ENCODE assay signal across 14 cellular contexts in genomic region chr3:10707089-10707983, GRCh38.
A peak's percentile ranks its signal among the peaks of the same experiment; 100 is the strongest.
DNase-seq lines count a peak whose midpoint lies in the region; ATAC-seq, FAIRE-seq and TF ChIP-seq lines count a peak whose summit lies in the region.
"Had no signal": no experiment of that assay in that cellular context is flagged by ENCODE, and none has a peak within 500 bp of the region (broad histone marks: within the 10 kb centered on the region; RNA-seq: fewer than 3 reads in every experiment).

No MANE protein-coding gene starts in this region.

- H3K36me3 ChIP-seq in naive thymus-derived CD4-positive, alpha-beta T cell (ENCODE audit: control insufficient read depth in 2 of 3, insufficient read depth in 3 of 3, low read length in 3 of 3) = no peaks in the 10 kb centered on the region
- H3K36me3 ChIP-seq: esophagus squamous epithelium had no signal

- H3K9me3 ChIP-seq in A549 = no peaks in the 10 kb centered on the region
- H3K9me3 ChIP-seq in naive thymus-derived CD4-positive, alpha-beta T cell (ENCODE audit: control insufficient read depth in 2 of 3, low read length in 3 of 3) = no peaks in the 10 kb centered on the region
- H3K9me3 ChIP-seq: esophagus squamous epithelium had no signal

- POLR2A ChIA-PET in A549 (lab: Yijun Ruan, JAX) = no interaction called here
- POLR2A ChIA-PET in naive thymus-derived CD4-positive, alpha-beta T cell (lab: Charles Lee) = no interaction called here

- peaks cover 8% of the 10 kb centered on the region for H3K4me1 Mint-ChIP-seq in central memory CD8-positive, alpha-beta T cell
- peaks cover 0 to 22% (median 5%) of the 10 kb centered on the region in 7 donors for H3K4me1 Mint-ChIP-seq in naive thymus-derived CD4-positive, alpha-beta T cell

- intact Hi-C loops in naive thymus-derived CD4-positive, alpha-beta T cell (cut with micrococcal nuclease) = no loop called here

- FAIRE-seq in A549 (lab: Jason Lieb, UNC) = no peak
- FAIRE-seq: K562 had no signal

- in situ Hi-C loops in GM13977 (cut with MboI; ENCODE audit: low pct_unique_long_range_greater_than_20kb, low sequenced_read_pairs, unreplicated experiment) = no loop called here

- H3K27me3 ChIP-seq in naive thymus-derived CD4-positive, alpha-beta T cell (ENCODE audit: control insufficient read depth in 2 of 2, insufficient read depth in 2 of 2, low read length in 2 of 2) = peaks cover 9 to 21% of the 10 kb centered on the region in 2 donors

- TF ChIP-seq CTCF in A549 (IDR thresholded peaks at IDR 0.05) (no peak), GM13977 (IDR thresholded peaks at IDR 0.05; ENCODE audit: extremely low read depth, insufficient read depth, missing control alignments) (no peak)

- H3K9me3 Mint-ChIP-seq in central memory CD8-positive, alpha-beta T cell = no peaks in the 10 kb centered on the region
- H3K9me3 Mint-ChIP-seq in naive thymus-derived CD4-positive, alpha-beta T cell = peaks cover 0 to 4% (median 0%) of the 10 kb centered on the region in 11 donors

- ATAC-seq in A549 = peak; percentile 16 to 48; a peak in 1 of 6 replicates
- ATAC-seq in central memory CD8-positive, alpha-beta T cell (replicated peaks; ENCODE audit: extremely low read depth, poor library complexity, severe bottlenecking) = no peak
- no peak for ATAC-seq in naive thymus-derived CD4-positive, alpha-beta T cell
- ATAC-seq: K562 had no signal

- peak overlapping the region; percentile 30 for H3K4me3 Mint-ChIP-seq in central memory CD8-positive, alpha-beta T cell
- H3K4me3 Mint-ChIP-seq in naive thymus-derived CD4-positive, alpha-beta T cell = peak overlapping the region in 6 of 10 donors; percentile 12 to 74 (median 42)

- TF ChIP-seq EP300 in A549 (IDR thresholded peaks at IDR 0.05) = no peak

- peak overlapping the region; percentile 93 for H3K4me2 ChIP-seq in A549

- no peak overlapping the region for H3K27ac ChIP-seq in A549
- H3K27ac ChIP-seq in naive thymus-derived CD4-positive, alpha-beta T cell (ENCODE audit: low read depth, low read length) = no peak overlapping the region
- H3K27ac ChIP-seq: esophagus squamous epithelium had no signal

- H3K27ac Mint-ChIP-seq in central memory CD8-positive, alpha-beta T cell (ENCODE audit: low read depth) = no peak overlapping the region
- no peak overlapping the region for H3K27ac Mint-ChIP-seq in naive thymus-derived CD4-positive, alpha-beta T cell

- no peak for DNase-seq in A549 (ENCODE audit: low read depth in 1 of 2, low spot score in 1 of 2)
- DNase-seq in GM13977 (ENCODE audit: low spot score) = peak; percentile 28
- DNase-seq in central memory CD8-positive, alpha-beta T cell (ENCODE audit: low spot score in 2 of 2) = no peak
- DNase-seq in naive thymus-derived CD4-positive, alpha-beta T cell = no peak
- no peak for DNase-seq in AG08395 (ENCODE audit: low spot score)
- DNase-seq in NCI-H2107 (lab: John Stamatoyannopoulos, UW) = no peak
- no peak for DNase-seq in SKM-1 treated with dmso at 0.1 percent for 144 hours (lab: John Stamatoyannopoulos, UW; ENCODE audit: unreplicated experiment)
- DNase-seq in EL = no peak
- DNase-seq: activated naive CD4-positive, alpha-beta T cell; DMS79 treated with DMSO at 0.1 percent for 48 hours; esophagus squamous epithelium; NCI-H524 treated with DMSO at 0.1 percent for 48 hours; stimulated activated CD4-positive, alpha-beta T cell treated with anti-CD3 and anti-CD28 coated beads, Interleukin-2, amount 100 ng/mL, for 48 hours had no signal

- TF ChIP-seq POLR2A in A549 (IDR thresholded peaks at IDR 0.05; ENCODE audit: low read length) = no peak

- 0 out of 3 replicates have a peak, but pooled peaks cover 3% of the 10 kb centered on the region for H3K4me1 ChIP-seq in A549
- no peaks in the 10 kb centered on the region for H3K4me1 ChIP-seq in naive thymus-derived CD4-positive, alpha-beta T cell (ENCODE audit: control insufficient read depth in 2 of 2, insufficient read depth in 2 of 2, low read length in 2 of 2)

- H3K4me3 ChIP-seq in A549 = peak overlapping the region; percentile 38
- H3K4me3 ChIP-seq in naive thymus-derived CD4-positive, alpha-beta T cell (ENCODE audit: low read length) = no peak overlapping the region
- H3K4me3 ChIP-seq: K562 had no signal

- no peaks in the 10 kb centered on the region for H3K36me3 Mint-ChIP-seq in central memory CD8-positive, alpha-beta T cell (ENCODE audit: insufficient read depth)
- H3K36me3 Mint-ChIP-seq in naive thymus-derived CD4-positive, alpha-beta T cell = peaks cover 0 to 3% (median 0%) of the 10 kb centered on the region in 5 donors

- peaks cover 85% of the 10 kb centered on the region for H3K27me3 Mint-ChIP-seq in central memory CD8-positive, alpha-beta T cell
- peaks cover 69 to 82% (median 72%) of the 10 kb centered on the region in 5 donors for H3K27me3 Mint-ChIP-seq in naive thymus-derived CD4-positive, alpha-beta T cell

- no peak for TF ChIP-seq RAD21 in A549 (conservative IDR thresholded peaks at IDR 0.05 in 1 of 2, IDR thresholded peaks at IDR 0.05 in 1 of 2)

- 25% methylated on average over 13 of the region's 68 CpGs for WGBS in A549 (ENCODE audit: missing lambda C conversion rate)

- CTCF ChIA-PET in A549 (lab: Yijun Ruan, JAX) = interaction anchor here (1.0 to 2.0 kb wide), 4 partner anchors 11 to 368 kb away, joined by 3 to 9 read pairs (median 6); no protein-coding TSS in a partner anchor
- CTCF ChIA-PET in naive thymus-derived CD4-positive, alpha-beta T cell (lab: Charles Lee) = no interaction called here

TF ChIP-seq in A549, 52 proteins besides CTCF, POLR2A, EP300 and RAD21:
- TF ChIP-seq ELK1 (IDR thresholded peaks at IDR 0.05; ENCODE audit: low read depth, low read length) (no peak), USF2 (IDR thresholded peaks at IDR 0.05) (no peak), ZFP36 (IDR thresholded peaks at IDR 0.05; ENCODE audit: borderline replicate concordance, partially characterized antibody) (no peak), TP53 (CRISPR knock-in tag; IDR thresholded peaks at IDR 0.05) (no peak), SMC3 (IDR thresholded peaks at IDR 0.05) (0 out of 3 replicates have a peak, but pooled peaks have one; percentile 6), PBX3 (IDR thresholded peaks at IDR 0.05) (no peak), HDAC2 (IDR thresholded peaks at IDR 0.05) (no peak)
TF ChIP-seq in A549: peak in this region for 1.

Comparison
In these comparisons a context has a peak if more than half of its experiments do, and no peak if none do; other contexts are left out.
1. ATAC-seq: peak in A549 (2 of 2); none in central memory CD8-positive, alpha-beta T cell (single experiment) and naive thymus-derived CD4-positive, alpha-beta T cell (single experiment).